Comparison of ENCODE assay signal across 14 cellular contexts in genomic region chr2:47198985-47199451, GRCh38. TPM values are rescaled to one million over a fixed set of nuclear protein-coding genes. Genes with fewer than 3 reads are reported as not detected.
DNase-seq lines count a peak whose midpoint lies in the region; ATAC-seq and TF ChIP-seq lines count a peak whose summit lies in the region.
"Had no signal": no experiment of that assay in that cellular context is flagged by ENCODE, and none has a peak within 500 bp of the region (broad histone marks: within the 10 kb centered on the region; RNA-seq: fewer than 3 reads in every experiment).

No MANE protein-coding gene starts in this region.

- no peaks in the 10 kb centered on the region for H3K9me3 Mint-ChIP-seq in activated CD8-positive, alpha-beta T cell treated with anti-CD3 and anti-CD28 coated beads for 36 hours
- H3K9me3 Mint-ChIP-seq: activated B cell treated with CpG ODN at 0.5 μM for 24 hours; stimulated activated naive B cell treated with anti-CD40 and anti-IgM and Interleukin-4, amounts not matched to agents 10 μg/mL and 1 μg/mL and 100 μg/mL, for 72 hours had no signal

- H3K4me1 Mint-ChIP-seq in activated CD8-positive, alpha-beta T cell treated with anti-CD3 and anti-CD28 coated beads for 36 hours (ENCODE audit: low read depth): no peaks in the 10 kb centered on the region
- H3K4me1 Mint-ChIP-seq: activated B cell treated with CpG ODN at 0.5 μM for 24 hours had no signal

- H3K27ac ChIP-seq in SJSA1 (peak overlapping the region; percentile 84), left lung (no peak overlapping the region)
- H3K27ac ChIP-seq: 22Rv1, hepatocyte had no signal

- peaks cover 2% of the 10 kb centered on the region for H3K27me3 Mint-ChIP-seq in activated CD8-positive, alpha-beta T cell treated with anti-CD3 and anti-CD28 coated beads for 36 hours
- H3K27me3 Mint-ChIP-seq: activated B cell treated with CpG ODN at 0.5 μM for 24 hours had no signal

- H3K4me1 ChIP-seq in SJSA1 (replicated peaks) (peaks cover 42% of the 10 kb centered on the region), left lung (peaks cover 0 to under 1% of the 10 kb centered on the region in 2 donors)

- H3K4me3 ChIP-seq in SJSA1 (no peak overlapping the region), fibroblast of pulmonary artery (replicated peaks; ENCODE audit: low read depth, low read length) (no peak overlapping the region), left lung (no peak overlapping the region)
- H3K4me3 ChIP-seq: hepatocyte had no signal

- H3K36me3 ChIP-seq in SJSA1 (no peaks in the 10 kb centered on the region), left lung (no peaks in the 10 kb centered on the region)

- TF ChIP-seq CTCF in fibroblast of pulmonary artery (IDR thresholded peaks at IDR 0.05; ENCODE audit: low read length, missing control alignments) (no peak), left lung (IDR thresholded peaks at IDR 0.05) (no peak)
- TF ChIP-seq CTCF in activated CD8-positive, alpha-beta T cell treated with anti-CD3 and anti-CD28 coated beads for 36 hours (IDR thresholded peaks at IDR 0.05): no peak

- peak; percentile 50 for DNase-seq in DMS 273 (lab: John Stamatoyannopoulos, UW; ENCODE audit: unreplicated experiment)
- no peak for DNase-seq in DMS 273 treated with DMSO at 0.1 percent for 48 hours (lab: John Stamatoyannopoulos, UW)
- peak; percentile 96 to 97 for DNase-seq in SJSA1 (ENCODE audit: low read depth in 1 of 2, low spot score in 2 of 2)
- peak; percentile 87 for DNase-seq in fibroblast of pulmonary artery (ENCODE audit: low read depth)
- peak; percentile 74 for DNase-seq in stromal cell of bone marrow (ENCODE audit: low read depth)
- no peak for DNase-seq in activated CD4-positive, alpha-beta T cell treated with anti-CD3 and anti-CD28 coated beads for 1 hour
- DNase-seq in left lung: no peak
- DNase-seq in activated CD8-positive, alpha-beta T cell treated with anti-CD3 and anti-CD28 coated beads for 36 hours: no peak
- DNase-seq: activated B cell treated with CpG ODN at 0.5 μM for 24 hours; GDM1; naive thymus-derived CD4-positive, alpha-beta T cell; stimulated activated naive B cell treated with anti-CD40 and anti-IgM and Interleukin-4, amounts not matched to agents 10 μg/mL and 1 μg/mL and 100 μg/mL, for 72 hours had no signal

- CTCF ChIA-PET in activated CD8-positive, alpha-beta T cell treated with anti-CD3 and anti-CD28 coated beads for 36 hours (lab: Charles Lee): no interaction called here

- intact Hi-C loops in left lung (cut with DNase I): no loop called here
- intact Hi-C loops in activated CD8-positive, alpha-beta T cell treated with anti-CD3 and anti-CD28 coated beads for 36 hours (cut with micrococcal nuclease): no loop called here

- POLR2A ChIA-PET in activated CD8-positive, alpha-beta T cell treated with anti-CD3 and anti-CD28 coated beads for 36 hours (lab: Charles Lee): no interaction called here

- H3K27me3 ChIP-seq in SJSA1 (replicated peaks) (no peaks in the 10 kb centered on the region), left lung (no peaks in the 10 kb centered on the region)
- H3K27me3 ChIP-seq: hepatocyte had no signal

- no peaks in the 10 kb centered on the region for H3K36me3 Mint-ChIP-seq in activated CD8-positive, alpha-beta T cell treated with anti-CD3 and anti-CD28 coated beads for 36 hours (ENCODE audit: low read depth)

- ATAC-seq in left lung: no peak
- ATAC-seq in activated CD8-positive, alpha-beta T cell treated with anti-CD3 and anti-CD28 coated beads for 36 hours: no peak
- ATAC-seq: naive thymus-derived CD4-positive, alpha-beta T cell; stimulated activated naive B cell treated with anti-CD40 and anti-IgM and Interleukin-4, amounts not matched to agents 10 μg/mL and 1 μg/mL and 100 μg/mL, for 72 hours had no signal

- no peak overlapping the region for H3K27ac Mint-ChIP-seq in activated CD8-positive, alpha-beta T cell treated with anti-CD3 and anti-CD28 coated beads for 36 hours
- H3K27ac Mint-ChIP-seq: activated B cell treated with CpG ODN at 0.5 μM for 24 hours; naive thymus-derived CD4-positive, alpha-beta T cell had no signal

- H3K4me3 Mint-ChIP-seq in activated CD8-positive, alpha-beta T cell treated with anti-CD3 and anti-CD28 coated beads for 36 hours: no peak overlapping the region
- H3K4me3 Mint-ChIP-seq: activated B cell treated with CpG ODN at 0.5 μM for 24 hours; naive thymus-derived CD4-positive, alpha-beta T cell; stimulated activated naive B cell treated with anti-CD40 and anti-IgM and Interleukin-4, amounts not matched to agents 10 μg/mL and 1 μg/mL and 100 μg/mL, for 72 hours had no signal

- H3K9me3 ChIP-seq in SJSA1 (replicated peaks): no peaks in the 10 kb centered on the region
- no peaks in the 10 kb centered on the region for H3K9me3 ChIP-seq in left lung

RNA-seq across cellular contexts. Expression of gene CALM2, which starts 22.7 kb away (rescaled TPM):
- total RNA-seq in SJSA1 (2014; rRNA removed; shearing (Covaris generic)): 1,813 and 2,193 TPM in 2 replicates
- 100 to 1,000 TPM; 579 to 585 TPM for total RNA-seq in left lung
- total RNA-seq in activated CD8-positive, alpha-beta T cell treated with anti-CD3 and anti-CD28 coated beads for 36 hours: 100 to 1,000 TPM; 399 to 415 TPM

RNA-seq across cellular contexts. Expression of gene STPG4, which starts 43.9 kb away (rescaled TPM):
- total RNA-seq in SJSA1 (2014; rRNA removed; shearing (Covaris generic)): not detected in 2 replicates
- 1 to 10 TPM in 1 of 2 donors, under 1 TPM in 1; 0.67 to 1.0 TPM for total RNA-seq in left lung
- not detected for total RNA-seq in activated CD8-positive, alpha-beta T cell treated with anti-CD3 and anti-CD28 coated beads for 36 hours
- total RNA-seq: hepatocyte had no signal

Comparison
In these comparisons a context has a peak if more than half of its experiments do, and no peak if none do; other contexts are left out.
1. DNase-seq: peak in DMS 273 (single experiment), SJSA1 (2 of 2), fibroblast of pulmonary artery (single experiment) and stromal cell of bone marrow (single experiment); none in DMS 273 treated with DMSO at 0.1 percent for 48 hours (single experiment), activated CD4-positive, alpha-beta T cell treated with anti-CD3 and anti-CD28 coated beads for 1 hour (single experiment), left lung (0 of 2) and activated CD8-positive, alpha-beta T cell treated with anti-CD3 and anti-CD28 coated beads for 36 hours (single experiment).